In the genomic region with DNA sequence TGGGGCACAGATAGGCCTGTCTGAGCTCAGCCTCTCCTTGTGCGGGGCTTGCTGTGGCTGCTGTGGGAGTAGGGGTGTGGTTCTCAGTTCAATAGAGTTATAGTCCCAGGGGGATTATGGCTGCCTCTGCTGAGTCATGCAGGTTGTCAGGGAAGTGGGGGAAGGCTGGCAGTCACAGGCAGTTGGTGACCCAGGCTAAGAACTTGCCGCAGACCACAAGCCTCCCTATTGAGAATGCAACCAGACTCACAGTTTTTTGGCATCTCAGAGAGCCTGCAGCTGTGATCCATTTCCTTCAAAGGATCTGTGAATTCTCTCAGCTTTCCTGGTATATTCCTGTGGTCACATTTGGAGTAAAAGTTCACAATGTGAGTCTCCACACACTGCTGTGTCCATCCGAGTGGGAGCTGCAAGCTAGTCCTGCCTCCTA, we compare ENCODE assay signal across 8 cellular contexts.
A peak's percentile ranks its signal among the peaks of the same experiment; 100 is the strongest.
DNase-seq lines count a peak whose midpoint lies in the region; ATAC-seq, FAIRE-seq and TF ChIP-seq lines count a peak whose summit lies in the region.

No MANE protein-coding gene starts in this region.

- DNase-seq in AG08395 (ENCODE audit: low spot score), result peak; percentile 56
- no peak for DNase-seq in SK-N-SH
- DNase-seq in kidney tubule cell (ENCODE audit: low spot score), result peak; percentile 55
- no peak for DNase-seq in NCI-H1694 treated with DMSO at 0.1 percent for 48 hours (lab: John Stamatoyannopoulos, UW)
- no peak for DNase-seq in tibial nerve (ENCODE audit: low spot score in 2 of 2)
- no peak for DNase-seq in kidney

- no peak for TF ChIP-seq RAD21 in SK-N-SH (IDR thresholded peaks at IDR 0.05; ENCODE audit: low read length)

- H2AFZ ChIP-seq in SK-N-SH (ENCODE audit: low read depth), result no peak overlapping the region

- no peaks in the 10 kb centered on the region for H3K79me2 ChIP-seq in SK-N-SH (ENCODE audit: insufficient read depth)

- TF ChIP-seq EP300 in SK-N-SH (IDR thresholded peaks at IDR 0.05; ENCODE audit: borderline replicate concordance in 1 of 2, low read depth in 1 of 2, low read length in 1 of 2), result peak; percentile 28 to 76; a peak in 2 of 4 replicates
- TF ChIP-seq EP300 in tibial nerve (IDR thresholded peaks at IDR 0.05), result no peak

- H3K4me2 ChIP-seq in SK-N-SH, result no peak overlapping the region

- H3K9me2 ChIP-seq in SK-N-SH, result no peaks in the 10 kb centered on the region

- H4K20me1 ChIP-seq in SK-N-SH (ENCODE audit: insufficient read depth), result no peaks in the 10 kb centered on the region

- H3K9me3 ChIP-seq in SK-N-SH, result no peaks in the 10 kb centered on the region
- no peaks in the 10 kb centered on the region for H3K9me3 ChIP-seq in tibial nerve
- H3K9me3 ChIP-seq in kidney (ENCODE audit: control insufficient read depth in 1 of 2, low read length in 2 of 2), result no peaks in the 10 kb centered on the region

- intact Hi-C loops in kidney (cut with DNase I), result no loop called here

- peak; percentile 96 for ATAC-seq in GM18909 (IDR thresholded peaks at IDR 0.05; ENCODE audit: poor library complexity, unreplicated experiment)
- peak; percentile 90 for ATAC-seq in HG03159 (IDR thresholded peaks at IDR 0.05; ENCODE audit: unreplicated experiment)

- no peaks in the 10 kb centered on the region for H3F3A ChIP-seq in SK-N-SH (replicated peaks; ENCODE audit: insufficient read depth)

- WGBS in SK-N-SH (ENCODE audit: low lambda C conversion rate), result 3% methylated on average over 2 of the region's 3 CpGs
- WGBS in tibial nerve, 2 donors, result 55 to 70% methylated on average over 2 of the region's 3 CpGs

- H3K36me3 ChIP-seq in SK-N-SH (replicated peaks in 1 of 2; ENCODE audit: control insufficient read depth in 1 of 2, insufficient read depth in 2 of 2, low read length in 1 of 2) (no peaks in the 10 kb centered on the region), tibial nerve (no peaks in the 10 kb centered on the region), kidney (ENCODE audit: control insufficient read depth in 1 of 2, insufficient read depth in 2 of 2, low read length in 2 of 2) (no peaks in the 10 kb centered on the region)

- TF ChIP-seq POLR2A in tibial nerve (IDR thresholded peaks at IDR 0.05), result no peak

- H3K27me3 ChIP-seq in SK-N-SH (ENCODE audit: insufficient read depth) (no peaks in the 10 kb centered on the region), tibial nerve (no peaks in the 10 kb centered on the region)

- H3K27ac ChIP-seq in SK-N-SH (ENCODE audit: low read depth in 2 of 2, low read length in 1 of 2) (peak overlapping the region; percentile 54 to 60; a peak in 3 of 4 replicates), tibial nerve (no peak overlapping the region), kidney (ENCODE audit: low read depth in 2 of 2, low read length in 2 of 2) (no peak overlapping the region)

- H3K4me3 ChIP-seq in SK-N-SH (ENCODE audit: low read depth in 2 of 2, low read length in 1 of 2), result no peak overlapping the region
- H3K4me3 ChIP-seq in tibial nerve, result no peak overlapping the region
- H3K4me3 ChIP-seq in kidney (ENCODE audit: low read length in 2 of 2), result no peak overlapping the region

- POLR2A ChIA-PET in SK-N-SH (lab: Yijun Ruan, JAX), result no interaction called here

- no peak for FAIRE-seq in kidney (lab: Jason Lieb, UNC)

- H3K9ac ChIP-seq in SK-N-SH, result no peak overlapping the region
- H3K9ac ChIP-seq in kidney (ENCODE audit: low read length in 2 of 2), result no peak overlapping the region

- no peaks in the 10 kb centered on the region; a peak in 2 of 4 replicates for H3K4me1 ChIP-seq in SK-N-SH (ENCODE audit: control insufficient read depth in 1 of 2, insufficient read depth in 2 of 2, low read depth in 1 of 2, low read length in 1 of 2)
- H3K4me1 ChIP-seq in tibial nerve, result no peaks in the 10 kb centered on the region
- H3K4me1 ChIP-seq in kidney (ENCODE audit: control insufficient read depth in 1 of 2, insufficient read depth in 1 of 2, low read depth in 1 of 2, low read length in 2 of 2), result no peaks in the 10 kb centered on the region

- CTCF ChIA-PET in SK-N-SH (lab: Yijun Ruan, JAX), result no interaction called here

- TF ChIP-seq CTCF in SK-N-SH (IDR thresholded peaks at IDR 0.05) (no peak), tibial nerve (IDR thresholded peaks at IDR 0.05) (no peak), kidney (IDR thresholded peaks at IDR 0.05; ENCODE audit: borderline replicate concordance, extremely low read depth, insufficient read depth) (no peak)

TF ChIP-seq in SK-N-SH, 30 proteins besides CTCF, POLR2A, EP300 and RAD21:
- TF ChIP-seq REST (IDR thresholded peaks at IDR 0.05; ENCODE audit: low read depth, low read length) (no peak), TEAD4 (IDR thresholded peaks at IDR 0.05; ENCODE audit: borderline replicate concordance, insufficient read depth) (peak; percentile 20; the same call in 1 of the 2 replicates), TCF12 (IDR thresholded peaks at IDR 0.05) (peak; percentile 91), POLR2AphosphoS5 (IDR thresholded peaks at IDR 0.05; ENCODE audit: low read depth, low read length) (peak; percentile 54; the same call in 1 of the 2 replicates), FOXM1 (IDR thresholded peaks at IDR 0.05; ENCODE audit: low read depth) (peak; percentile 55; the same call in 1 of the 2 replicates), RXRA (IDR thresholded peaks at IDR 0.05; ENCODE audit: borderline replicate concordance, low read depth) (peak; percentile 71; the same call in 1 of the 2 replicates), EZH2phosphoT487 (IDR thresholded peaks at IDR 0.05; ENCODE audit: borderline replicate concordance, low read depth) (no peak), GATA2 (CRISPR knock-in tag; IDR thresholded peaks at IDR 0.05) (no peak), FOSL2 (IDR thresholded peaks at IDR 0.05; ENCODE audit: borderline replicate concordance, low read depth) (peak; percentile 24; the same call in 1 of the 2 replicates), NFIC (IDR thresholded peaks at IDR 0.05; ENCODE audit: borderline replicate concordance) (peak; percentile 74), RFX5 (IDR thresholded peaks at IDR 0.05; ENCODE audit: low read length) (no peak)
- TF ChIP-seq, protein P1, sequence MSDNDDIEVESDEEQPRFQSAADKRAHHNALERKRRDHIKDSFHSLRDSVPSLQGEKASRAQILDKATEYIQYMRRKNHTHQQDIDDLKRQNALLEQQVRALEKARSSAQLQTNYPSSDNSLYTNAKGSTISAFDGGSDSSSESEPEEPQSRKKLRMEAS (IDR thresholded peaks at IDR 0.05; ENCODE audit: low read depth), result no peak
- TF ChIP-seq, protein P2, sequence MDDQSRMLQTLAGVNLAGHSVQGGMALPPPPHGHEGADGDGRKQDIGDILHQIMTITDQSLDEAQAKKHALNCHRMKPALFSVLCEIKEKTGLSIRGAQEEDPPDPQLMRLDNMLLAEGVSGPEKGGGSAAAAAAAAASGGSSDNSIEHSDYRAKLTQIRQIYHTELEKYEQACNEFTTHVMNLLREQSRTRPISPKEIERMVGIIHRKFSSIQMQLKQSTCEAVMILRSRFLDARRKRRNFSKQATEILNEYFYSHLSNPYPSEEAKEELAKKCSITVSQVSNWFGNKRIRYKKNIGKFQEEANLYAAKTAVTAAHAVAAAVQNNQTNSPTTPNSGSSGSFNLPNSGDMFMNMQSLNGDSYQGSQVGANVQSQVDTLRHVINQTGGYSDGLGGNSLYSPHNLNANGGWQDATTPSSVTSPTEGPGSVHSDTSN (IDR thresholded peaks at IDR 0.05), result peak; percentile 71
- TF ChIP-seq, protein P3, sequence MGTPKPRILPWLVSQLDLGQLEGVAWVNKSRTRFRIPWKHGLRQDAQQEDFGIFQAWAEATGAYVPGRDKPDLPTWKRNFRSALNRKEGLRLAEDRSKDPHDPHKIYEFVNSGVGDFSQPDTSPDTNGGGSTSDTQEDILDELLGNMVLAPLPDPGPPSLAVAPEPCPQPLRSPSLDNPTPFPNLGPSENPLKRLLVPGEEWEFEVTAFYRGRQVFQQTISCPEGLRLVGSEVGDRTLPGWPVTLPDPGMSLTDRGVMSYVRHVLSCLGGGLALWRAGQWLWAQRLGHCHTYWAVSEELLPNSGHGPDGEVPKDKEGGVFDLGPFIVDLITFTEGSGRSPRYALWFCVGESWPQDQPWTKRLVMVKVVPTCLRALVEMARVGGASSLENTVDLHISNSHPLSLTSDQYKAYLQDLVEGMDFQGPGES (IDR thresholded peaks at IDR 0.05; ENCODE audit: low read depth, low read length), result no peak
- TF ChIP-seq, protein P4, sequence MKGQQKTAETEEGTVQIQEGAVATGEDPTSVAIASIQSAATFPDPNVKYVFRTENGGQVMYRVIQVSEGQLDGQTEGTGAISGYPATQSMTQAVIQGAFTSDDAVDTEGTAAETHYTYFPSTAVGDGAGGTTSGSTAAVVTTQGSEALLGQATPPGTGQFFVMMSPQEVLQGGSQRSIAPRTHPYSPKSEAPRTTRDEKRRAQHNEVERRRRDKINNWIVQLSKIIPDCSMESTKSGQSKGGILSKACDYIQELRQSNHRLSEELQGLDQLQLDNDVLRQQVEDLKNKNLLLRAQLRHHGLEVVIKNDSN (IDR thresholded peaks at IDR 0.05; ENCODE audit: borderline replicate concordance, low read depth), result 0 out of 2 replicates have a peak, but pooled peaks have one; percentile 8

Comparison
In these comparisons a context has a peak if more than half of its experiments do, and no peak if none do; other contexts are left out.
1. DNase-seq: peak in AG08395 (single experiment) and kidney tubule cell (single experiment); none in SK-N-SH (single experiment), NCI-H1694 treated with DMSO at 0.1 percent for 48 hours (single experiment), tibial nerve (0 of 2) and kidney (single experiment).
2. H3K27ac ChIP-seq: peak in SK-N-SH (2 of 2); none in tibial nerve (0 of 4) and kidney (0 of 2).